ENCODE assay signal across 19 cellular contexts in genomic region chr1:17279001-17279830, GRCh38. TPM values are rescaled to one million over a fixed set of nuclear protein-coding genes. Genes with fewer than 3 reads are reported as not detected.
"Had no signal": no experiment of that assay in that cellular context is flagged by ENCODE, and none has a peak within 500 bp of the region (broad histone marks: within the 10 kb centered on the region; RNA-seq: fewer than 3 reads in every experiment).

No MANE protein-coding gene starts in this region.

- ATAC-seq: activated CD4-positive, CD25-positive, alpha-beta regulatory T cell treated with anti-CD3 and anti-CD28 coated beads, Interleukin-2, amount 50 U/mL, for 24 hours; mucosa of descending colon; naive thymus-derived CD8-positive, alpha-beta T cell; stimulated activated memory B cell treated with anti-CD40 and anti-IgM and Interleukin-4, amounts not matched to agents 10 μg/mL and 1 μg/mL and 100 μg/mL, for 72 hours had no signal

- H3K36me3 Mint-ChIP-seq: memory B cell; naive thymus-derived CD8-positive, alpha-beta T cell; stimulated activated memory B cell treated with anti-CD40 and anti-IgM and Interleukin-4, amounts not matched to agents 10 μg/mL and 1 μg/mL and 100 μg/mL, for 72 hours had no signal

- FAIRE-seq: kidney had no signal

- H3K4me1 ChIP-seq: esophagus muscularis mucosa, left ventricle myocardium inferior, tibial artery, vagina had no signal

- H3K4me3 Mint-ChIP-seq: activated naive CD4-positive, alpha-beta T cell treated with anti-CD3 and anti-CD28 coated beads for 36 hours; memory B cell; naive thymus-derived CD8-positive, alpha-beta T cell; stimulated activated memory B cell treated with anti-CD40 and anti-IgM and Interleukin-4, amounts not matched to agents 10 μg/mL and 1 μg/mL and 100 μg/mL, for 72 hours; T-helper 2 cell treated with Interferon-gamma antibody and Interleukin-4, amounts not matched to agents 5 μg/mL and 100 μg/mL, for 36 hours had no signal

- H3K36me3 ChIP-seq: cardiac muscle cell, esophagus muscularis mucosa, left ventricle myocardium inferior, tibial artery, vagina had no signal

- H3K27ac Mint-ChIP-seq: activated naive CD4-positive, alpha-beta T cell treated with anti-CD3 and anti-CD28 coated beads for 36 hours; activated T-helper 2 cell treated with anti-CD3 and anti-CD28 coated beads, Interferon-gamma antibody, Interleukin-2, Interleukin-4, amounts not matched to agents 10 μg/mL and 5 μg/mL and 100 μg/mL, durations not matched to agents 14 hours and 24 hours and 36 hours; memory B cell; stimulated activated memory B cell treated with anti-CD40 and anti-IgM and Interleukin-4, amounts not matched to agents 10 μg/mL and 1 μg/mL and 100 μg/mL, for 72 hours; T-helper 2 cell treated with Interferon-gamma antibody and Interleukin-4, amounts not matched to agents 5 μg/mL and 100 μg/mL, for 36 hours had no signal

- H3K27ac ChIP-seq: cardiac muscle cell, esophagus muscularis mucosa, left ventricle myocardium inferior, tibial artery, vagina had no signal

- H3K9me3 Mint-ChIP-seq: activated naive CD4-positive, alpha-beta T cell treated with anti-CD3 and anti-CD28 coated beads for 36 hours; activated T-helper 2 cell treated with anti-CD3 and anti-CD28 coated beads, Interferon-gamma antibody, Interleukin-2, Interleukin-4, amounts not matched to agents 10 μg/mL and 5 μg/mL and 100 μg/mL, durations not matched to agents 14 hours and 24 hours and 36 hours; memory B cell; naive thymus-derived CD8-positive, alpha-beta T cell; stimulated activated memory B cell treated with anti-CD40 and anti-IgM and Interleukin-4, amounts not matched to agents 10 μg/mL and 1 μg/mL and 100 μg/mL, for 72 hours; T-helper 2 cell treated with Interferon-gamma antibody and Interleukin-4, amounts not matched to agents 5 μg/mL and 100 μg/mL, for 36 hours had no signal

- H3K9me3 ChIP-seq: esophagus muscularis mucosa, left ventricle myocardium inferior, mucosa of descending colon, tibial artery, vagina had no signal

- DNase-seq: activated naive CD4-positive, alpha-beta T cell treated with anti-CD3 and anti-CD28 coated beads for 36 hours; hippocampal formation; kidney; left ventricle myocardium inferior; mucosa of descending colon; naive thymus-derived CD8-positive, alpha-beta T cell; nucleus accumbens; stimulated activated CD4-positive, alpha-beta T cell treated with anti-CD3 and anti-CD28 coated beads, Interleukin-2, amount 100 ng/mL, for 48 hours; tibial artery had no signal

- H3K27me3 ChIP-seq: vagina had no signal

- H3K4me3 ChIP-seq: cardiac muscle cell, esophagus muscularis mucosa, left ventricle myocardium inferior, mucosa of descending colon, tibial artery, vagina had no signal

RNA-seq across cellular contexts. Expression of gene PADI4, which starts 28.8 kb away (rescaled TPM):
- total RNA-seq: activated T-helper 2 cell treated with anti-CD3 and anti-CD28 coated beads, Interferon-gamma antibody, Interleukin-2, Interleukin-4, amounts not matched to agents 10 μg/mL and 5 μg/mL and 100 μg/mL, durations not matched to agents 14 hours and 24 hours and 36 hours; cardiac muscle cell; glomerular endothelial cell; pulmonary artery endothelial cell had no signal
- polyA plus RNA-seq: cardiac muscle cell had no signal

RNA-seq across cellular contexts. Expression of gene PADI3, which starts 30.3 kb away (rescaled TPM):
- total RNA-seq: activated naive CD4-positive, alpha-beta T cell treated with anti-CD3 and anti-CD28 coated beads for 36 hours; activated T-helper 2 cell treated with anti-CD3 and anti-CD28 coated beads, Interferon-gamma antibody, Interleukin-2, Interleukin-4, amounts not matched to agents 10 μg/mL and 5 μg/mL and 100 μg/mL, durations not matched to agents 14 hours and 24 hours and 36 hours; esophagus muscularis mucosa; glomerular endothelial cell; kidney; left ventricle myocardium inferior; naive thymus-derived CD8-positive, alpha-beta T cell; pulmonary artery endothelial cell had no signal
- polyA plus RNA-seq: cardiac muscle cell; naive thymus-derived CD8-positive, alpha-beta T cell had no signal
